14 cellular contexts compared by ENCODE assay signal in genomic region chr18:48476550-48476917, GRCh38.
"Had no signal": no experiment of that assay in that cellular context is flagged by ENCODE, and none has a peak within 500 bp of the region (broad histone marks: within the 10 kb centered on the region; RNA-seq: fewer than 3 reads in every experiment).

No MANE protein-coding gene starts in this region.

- H3K4me3 ChIP-seq: left lung, lower lobe of right lung, neural progenitor cell, psoas muscle, suprapubic skin, thoracic aorta, tibial artery, uterus had no signal

- H3K9me3 ChIP-seq: lower lobe of right lung, neutrophil, suprapubic skin, thoracic aorta, tibial artery, uterus had no signal

- H2AFZ ChIP-seq: parathyroid adenoma had no signal

- DNase-seq: kidney; left lung; lower lobe of right lung; natural killer cell; stimulated activated CD4-positive, alpha-beta T cell treated with anti-CD3 and anti-CD28 coated beads, Interleukin-12 subunit alpha, Interleukin-12 subunit beta, amount 100 ng/mL, for 4 hours; stimulated activated CD4-positive, alpha-beta T cell treated with anti-CD3 and anti-CD28 coated beads, Interleukin-4, amount 100 ng/mL, for 1 hour had no signal

- H3K27ac ChIP-seq: left lung, lower lobe of right lung, neural progenitor cell, neutrophil, parathyroid adenoma, psoas muscle, suprapubic skin, thoracic aorta, tibial artery, uterus had no signal

- H3K27me3 ChIP-seq: left lung, neural progenitor cell, neutrophil, suprapubic skin, tibial artery, uterus had no signal

- H3K4me2 ChIP-seq: neural progenitor cell had no signal

- H3K36me3 ChIP-seq: left lung, lower lobe of right lung, neural progenitor cell, neutrophil, suprapubic skin, thoracic aorta, tibial artery, uterus had no signal

- H3K4me1 ChIP-seq: left lung, neural progenitor cell, parathyroid adenoma, psoas muscle, suprapubic skin, uterus had no signal

- H3K79me2 ChIP-seq: parathyroid adenoma had no signal

- H3K9ac ChIP-seq: neural progenitor cell, parathyroid adenoma had no signal
